ENCODE assay signal across 2 cellular contexts in genomic region chr1:21263052-21263429, GRCh38.
TF ChIP-seq lines count a peak whose summit lies in the region.

No MANE protein-coding gene starts in this region.

TF ChIP-seq in GM23338, 12 proteins besides CTCF, POLR2A, EP300 and RAD21:
- TF ChIP-seq ZNF462 (CRISPR knock-in tag; IDR thresholded peaks at IDR 0.05) (no peak), REST (IDR thresholded peaks at IDR 0.05; ENCODE audit: unreplicated experiment) (no peak), ZNF114 (CRISPR knock-in tag; IDR thresholded peaks at IDR 0.05) (no peak), STAT1 (IDR thresholded peaks at IDR 0.05; ENCODE audit: unreplicated experiment) (no peak), POLR2AphosphoS5 (IDR thresholded peaks at IDR 0.05; ENCODE audit: low read depth) (no peak), ZNF331 (CRISPR knock-in tag; IDR thresholded peaks at IDR 0.05; ENCODE audit: low read depth) (no peak), NANOG (IDR thresholded peaks at IDR 0.05; ENCODE audit: borderline replicate concordance) (no peak), EZH2 (IDR thresholded peaks at IDR 0.05; ENCODE audit: low read depth, unreplicated experiment) (no peak), CREB1 (CRISPR knock-in tag; IDR thresholded peaks at IDR 0.05; ENCODE audit: low read depth) (no peak), JUNB (IDR thresholded peaks at IDR 0.05; ENCODE audit: unreplicated experiment) (no peak)

TF ChIP-seq in liver, 16 proteins besides CTCF, POLR2A, EP300 and RAD21 (continued from another document):
- no peak for TF ChIP-seq REST (IDR thresholded peaks at IDR 0.05)
- no peak for TF ChIP-seq RXRA (IDR thresholded peaks at IDR 0.05)
- TF ChIP-seq HNF4G (IDR thresholded peaks at IDR 0.05) = no peak
- TF ChIP-seq FOXA1 (IDR thresholded peaks at IDR 0.05) = no peak
- TF ChIP-seq FOXA2 (IDR thresholded peaks at IDR 0.05) = no peak
- no peak for TF ChIP-seq TAF1 (conservative IDR thresholded peaks at IDR 0.05)
- TF ChIP-seq MAX (IDR thresholded peaks at IDR 0.05) = no peak
- no peak for TF ChIP-seq ZBTB33 (IDR thresholded peaks at IDR 0.05)
- TF ChIP-seq YY1 (IDR thresholded peaks at IDR 0.05) = no peak
